Comparison of ENCODE assay signal across 1 cellular context in the genomic region with DNA sequence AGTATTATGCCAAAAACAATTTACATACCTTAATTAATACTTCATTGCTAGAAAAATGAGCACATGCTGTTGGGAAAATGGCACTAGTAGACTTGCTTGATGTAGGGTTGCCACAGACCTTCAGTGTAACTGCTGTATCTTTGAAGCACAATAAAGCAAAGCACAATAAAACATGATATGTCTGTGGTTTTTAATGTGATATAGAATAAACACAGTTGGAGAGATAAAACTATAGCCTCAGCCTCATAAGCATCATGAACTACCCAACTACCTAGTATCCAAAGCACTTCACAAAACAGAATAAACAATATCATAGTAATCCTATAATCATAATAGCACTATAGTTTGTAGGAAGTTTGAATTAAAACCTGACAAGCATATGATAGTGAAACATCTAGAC.
A peak's percentile ranks its signal among the peaks of the same experiment; 100 is the strongest.
TF ChIP-seq lines count a peak whose summit lies in the region.

No MANE protein-coding gene starts in this region.

TF ChIP-seq in HEK293, 187 proteins besides CTCF, POLR2A, EP300 and RAD21 (continued from another document):
- TF ChIP-seq, protein P1, sequence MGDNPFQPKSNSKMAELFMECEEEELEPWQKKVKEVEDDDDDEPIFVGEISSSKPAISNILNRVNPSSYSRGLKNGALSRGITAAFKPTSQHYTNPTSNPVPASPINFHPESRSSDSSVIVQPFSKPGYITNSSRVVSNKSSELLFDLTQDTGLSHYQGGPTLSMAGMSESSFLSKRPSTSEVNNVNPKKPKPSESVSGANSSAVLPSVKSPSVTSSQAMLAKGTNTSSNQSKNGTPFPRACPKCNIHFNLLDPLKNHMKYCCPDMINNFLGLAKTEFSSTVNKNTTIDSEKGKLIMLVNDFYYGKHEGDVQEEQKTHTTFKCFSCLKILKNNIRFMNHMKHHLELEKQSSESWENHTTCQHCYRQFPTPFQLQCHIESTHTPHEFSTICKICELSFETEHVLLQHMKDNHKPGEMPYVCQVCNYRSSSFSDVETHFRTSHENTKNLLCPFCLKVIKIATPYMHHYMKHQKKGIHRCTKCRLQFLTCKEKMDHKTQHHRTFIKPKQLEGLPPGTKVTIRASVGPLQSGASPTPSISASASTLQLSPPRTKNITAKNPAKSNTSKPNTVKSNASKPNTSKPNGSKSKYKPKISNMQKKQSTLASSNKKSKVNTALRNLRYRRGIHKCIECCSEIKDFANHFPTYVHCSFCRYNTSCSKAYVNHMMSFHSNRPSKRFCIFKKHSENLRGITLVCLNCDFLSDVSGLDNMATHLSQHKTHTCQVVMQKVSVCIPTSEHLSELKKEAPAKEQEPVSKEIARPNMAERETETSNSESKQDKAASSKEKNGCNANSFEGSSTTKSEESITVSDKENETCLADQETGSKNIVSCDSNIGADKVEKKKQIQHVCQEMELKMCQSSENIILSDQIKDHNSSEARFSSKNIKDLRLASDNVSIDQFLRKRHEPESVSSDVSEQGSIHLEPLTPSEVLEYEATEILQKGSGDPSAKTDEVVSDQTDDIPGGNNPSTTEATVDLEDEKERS (tag by site-specific recombination; IDR thresholded peaks at IDR 0.05): no peak
- TF ChIP-seq, protein P2, sequence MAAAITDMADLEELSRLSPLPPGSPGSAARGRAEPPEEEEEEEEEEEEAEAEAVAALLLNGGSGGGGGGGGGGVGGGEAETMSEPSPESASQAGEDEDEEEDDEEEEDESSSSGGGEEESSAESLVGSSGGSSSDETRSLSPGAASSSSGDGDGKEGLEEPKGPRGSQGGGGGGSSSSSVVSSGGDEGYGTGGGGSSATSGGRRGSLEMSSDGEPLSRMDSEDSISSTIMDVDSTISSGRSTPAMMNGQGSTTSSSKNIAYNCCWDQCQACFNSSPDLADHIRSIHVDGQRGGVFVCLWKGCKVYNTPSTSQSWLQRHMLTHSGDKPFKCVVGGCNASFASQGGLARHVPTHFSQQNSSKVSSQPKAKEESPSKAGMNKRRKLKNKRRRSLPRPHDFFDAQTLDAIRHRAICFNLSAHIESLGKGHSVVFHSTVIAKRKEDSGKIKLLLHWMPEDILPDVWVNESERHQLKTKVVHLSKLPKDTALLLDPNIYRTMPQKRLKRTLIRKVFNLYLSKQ (tag by site-specific recombination; IDR thresholded peaks at IDR 0.05; ENCODE audit: borderline replicate concordance): no peak
- peak; percentile 88; the same call in 1 of the 2 replicates for TF ChIP-seq ZSCAN30 (tag by site-specific recombination; IDR thresholded peaks at IDR 0.05)
- no peak for TF ChIP-seq ZNF239 (tag by site-specific recombination; IDR thresholded peaks at IDR 0.05)
- no peak for TF ChIP-seq ZBTB7A (tag by site-specific recombination; IDR thresholded peaks at IDR 0.05; ENCODE audit: low read depth)
- TF ChIP-seq ZNF2 (tag by site-specific recombination; IDR thresholded peaks at IDR 0.05): no peak
- TF ChIP-seq ZNF629 (tag by site-specific recombination; IDR thresholded peaks at IDR 0.05): peak; percentile 62
TF ChIP-seq in HEK293: peak in this region for 33.
